Comparison of ENCODE assay signal across 9 cellular contexts in the genomic region with DNA sequence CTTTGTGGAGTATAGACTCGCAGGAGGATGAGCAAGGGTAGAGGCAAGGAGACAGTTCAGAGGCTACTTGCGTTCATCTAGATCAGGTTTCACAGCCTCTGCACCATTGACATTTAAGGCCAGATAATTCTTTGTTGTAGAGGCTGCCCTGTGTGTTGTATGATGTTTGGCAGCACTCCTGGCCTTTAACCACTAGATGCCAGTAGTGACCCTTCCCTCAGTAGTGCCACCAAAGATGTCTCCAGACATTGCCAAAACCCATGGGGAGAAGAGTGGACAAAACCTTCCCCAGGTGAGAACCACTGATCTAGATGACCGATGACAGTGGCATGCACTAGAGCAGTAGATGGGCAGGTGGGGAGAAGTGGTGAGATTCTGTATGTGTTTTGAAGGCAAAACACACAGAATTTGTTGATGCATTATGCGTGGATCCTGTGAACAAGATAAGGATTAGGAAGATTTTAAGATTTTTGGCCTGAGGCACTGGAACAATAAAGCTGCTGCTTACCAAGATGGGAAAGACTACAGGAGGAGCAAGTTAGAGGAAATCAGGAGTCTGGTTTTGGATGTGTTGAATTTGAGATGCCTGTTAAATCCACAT. TPM values are rescaled to one million over a fixed set of nuclear protein-coding genes. Genes with fewer than 3 reads are reported as not detected.
A peak's percentile ranks its signal among the peaks of the same experiment; 100 is the strongest.
DNase-seq lines count a peak whose midpoint lies in the region; ATAC-seq, FAIRE-seq and TF ChIP-seq lines count a peak whose summit lies in the region.
"Had no signal": no experiment of that assay in that cellular context is flagged by ENCODE, and none has a peak within 500 bp of the region (broad histone marks: within the 10 kb centered on the region; RNA-seq: fewer than 3 reads in every experiment).

No MANE protein-coding gene starts in this region.

- no peak for TF ChIP-seq POLR2A in erythroblast (IDR thresholded peaks at IDR 0.05; ENCODE audit: low read length)
- TF ChIP-seq POLR2A in gastroesophageal sphincter (IDR thresholded peaks at IDR 0.05), result no peak

- TF ChIP-seq CTCF in HL-60 (IDR thresholded peaks at IDR 0.05; ENCODE audit: insufficient read depth, low read length), result peak; percentile 91
- no peak for TF ChIP-seq CTCF in natural killer cell (IDR thresholded peaks at IDR 0.05)
- peak in 1 of 4 experiments; percentile 11 for TF ChIP-seq CTCF in gastroesophageal sphincter (IDR thresholded peaks at IDR 0.05)

- H3K27me3 Mint-ChIP-seq in natural killer cell (ENCODE audit: low read depth in 2 of 2), result peaks cover 8 to 16% of the 10 kb centered on the region in 2 donors

- no peaks in the 10 kb centered on the region for H3K9me3 ChIP-seq in gastroesophageal sphincter

- H3K4me3 ChIP-seq in HL-60 (replicated peaks; ENCODE audit: insufficient read depth, low read length) (no peak overlapping the region), gastroesophageal sphincter (no peak overlapping the region)

- no peak overlapping the region for H3K27ac Mint-ChIP-seq in natural killer cell
- H3K27ac Mint-ChIP-seq: CD4-positive, CD25-positive, alpha-beta regulatory T cell had no signal

- FAIRE-seq in RCC 7860 (lab: Jason Lieb, UNC), result no peak

- H3K27me3 ChIP-seq in HL-60 (ENCODE audit: insufficient read depth, poor library complexity, severe bottlenecking), result peaks cover 2% of the 10 kb centered on the region
- peaks cover 35% of the 10 kb centered on the region for H3K27me3 ChIP-seq in gastroesophageal sphincter

- H3K27ac ChIP-seq in HL-60 (replicated peaks) (no peak overlapping the region), gastroesophageal sphincter (no peak overlapping the region)

- H3K4me1 Mint-ChIP-seq in natural killer cell, result no peaks in the 10 kb centered on the region
- H3K4me1 Mint-ChIP-seq: CD4-positive, CD25-positive, alpha-beta regulatory T cell had no signal

- WGBS in gastroesophageal sphincter (ENCODE audit: low coverage in 1 of 2), 2 donors, result 41 to 60% methylated on average over 3 to 4 of the region's 4 CpGs

- TF ChIP-seq EP300 in gastroesophageal sphincter (IDR thresholded peaks at IDR 0.05), result no peak

- H3K4me1 ChIP-seq in gastroesophageal sphincter, result no peaks in the 10 kb centered on the region

- ATAC-seq in natural killer cell (peak; percentile 38 to 61 (median 49)), gastroesophageal sphincter (no peak)

- H3K4me3 Mint-ChIP-seq in natural killer cell, result no peak overlapping the region
- H3K4me3 Mint-ChIP-seq: CD4-positive, CD25-positive, alpha-beta regulatory T cell had no signal

- H3K36me3 Mint-ChIP-seq in natural killer cell, result no peaks in the 10 kb centered on the region
- H3K36me3 Mint-ChIP-seq: CD4-positive, CD25-positive, alpha-beta regulatory T cell had no signal

- H3K36me3 ChIP-seq in gastroesophageal sphincter, result no peaks in the 10 kb centered on the region

- DNase-seq in NCI-H526 (lab: John Stamatoyannopoulos, UW) (peak; percentile 24 to 47), NCI-H526 treated with DMSO at 0.1 percent for 48 hours (lab: John Stamatoyannopoulos, UW) (no peak), HL-60 (ENCODE audit: low read depth in 1 of 2, low spot score in 1 of 2) (peak in 1 of 2 experiments; percentile 39), RCC 7860 (ENCODE audit: low spot score) (peak; percentile 16), erythroblast (lab: John Stamatoyannopoulos, UW) (peak; percentile 62 to 63), natural killer cell (no peak)
- no peak for DNase-seq in stimulated activated CD4-positive, alpha-beta T cell treated with anti-CD3 and anti-CD28 coated beads, Interleukin-4, amount 100 ng/mL, for 24 hours

- intact Hi-C loops in natural killer cell (cut with micrococcal nuclease), result no loop called here

- H3K9me3 Mint-ChIP-seq in natural killer cell, result no peaks in the 10 kb centered on the region
- H3K9me3 Mint-ChIP-seq: CD4-positive, CD25-positive, alpha-beta regulatory T cell had no signal

RNA-seq across cellular contexts. Expression of a gene that starts 9.9 kb away (rescaled TPM):
- 10 to 100 TPM; 15.8 to 24.1 (median 17.5) TPM for total RNA-seq in natural killer cell
- 10 to 100 TPM; 23.5 to 33.6 (median 26.0) TPM for total RNA-seq in gastroesophageal sphincter

Comparison
In these comparisons a context has a peak if more than half of its experiments do, and no peak if none do; other contexts are left out.
1. DNase-seq: peak in NCI-H526 (2 of 2), RCC 7860 (single experiment) and erythroblast (2 of 2); none in NCI-H526 treated with DMSO at 0.1 percent for 48 hours (single experiment), natural killer cell (single experiment) and stimulated activated CD4-positive, alpha-beta T cell treated with anti-CD3 and anti-CD28 coated beads, Interleukin-4, amount 100 ng/mL, for 24 hours (single experiment).